ENCODE assay signal across 8 cellular contexts in genomic region chr16:18923935-18924334, GRCh38. TPM values are rescaled to one million over a fixed set of nuclear protein-coding genes. Genes with fewer than 3 reads are reported as not detected.
A peak's percentile ranks its signal among the peaks of the same experiment; 100 is the strongest.
DNase-seq lines count a peak whose midpoint lies in the region; ATAC-seq and TF ChIP-seq lines count a peak whose summit lies in the region.
"Not testable (repeated sequence)": the region's sequence is repeated elsewhere in the genome, so short reads cannot be mapped to it uniquely, and the experiment has no call there.

No MANE protein-coding gene starts in this region.

- H3K36me3 Mint-ChIP-seq in activated CD4-positive, alpha-beta memory T cell treated with anti-CD3 and anti-CD28 coated beads for 36 hours: peaks cover 11% of the 10 kb centered on the region
- not testable (repeated sequence) for H3K36me3 Mint-ChIP-seq in naive thymus-derived CD4-positive, alpha-beta T cell

- RAD21 ChIA-PET in HCT116 (lab: Charles Lee; ENCODE audit: low non-redundant PET in 1 of 2, low total read pairs in 2 of 2, uncharacterized antibody in 2 of 2, unreplicated experiment in 2 of 2): not testable (repeated sequence)

- not testable (repeated sequence) for H3K9me3 ChIP-seq in BLaER1; HCT116 (ENCODE audit: control insufficient read depth in 1 of 2, insufficient read depth in 1 of 2, low read depth in 1 of 2, low read length in 2 of 2); OCI-LY1 (ENCODE audit: low read length); adipocyte (ENCODE audit: control insufficient read depth, low read length); naive thymus-derived CD4-positive, alpha-beta T cell (ENCODE audit: control insufficient read depth in 2 of 3, low read length in 3 of 3); smooth muscle cell (replicated peaks; ENCODE audit: low read depth)

- TF ChIP-seq CTCF in HCT116 (IDR thresholded peaks at IDR 0.05 in 2 of 3, conservative IDR thresholded peaks at IDR 0.05 in 1 of 3; ENCODE audit: borderline replicate concordance in 1 of 3, insufficient read depth in 1 of 3, low read depth in 2 of 3, low read length in 2 of 3); OCI-LY1 (IDR thresholded peaks at IDR 0.05; ENCODE audit: low read length); fibroblast of the aortic adventitia (IDR thresholded peaks at IDR 0.05; ENCODE audit: insufficient read depth, low read length); smooth muscle cell (IDR thresholded peaks at IDR 0.05; ENCODE audit: borderline replicate concordance, insufficient read depth, poor library complexity, severe bottlenecking): not testable (repeated sequence)

- CTCF ChIA-PET in HCT116 (lab: Charles Lee); activated CD4-positive, alpha-beta memory T cell treated with anti-CD3 and anti-CD28 coated beads for 36 hours (lab: Charles Lee); naive thymus-derived CD4-positive, alpha-beta T cell (lab: Charles Lee): not testable (repeated sequence)

- 44% methylated on average over 5 of the region's 5 CpGs for WGBS in smooth muscle cell (ENCODE audit: low lambda C conversion rate)

- TF ChIP-seq POLR2A in HCT116 (IDR thresholded peaks at IDR 0.05; ENCODE audit: borderline replicate concordance, extremely low read depth, insufficient read depth, insufficient read length): not testable (repeated sequence)

- not testable (repeated sequence) for DNase-seq in HCT116 (ENCODE audit: low read depth, low spot score); adipocyte (ENCODE audit: low read depth); fibroblast of the aortic adventitia (ENCODE audit: low read depth); smooth muscle cell (lab: John Stamatoyannopoulos, UW; ENCODE audit: unreplicated experiment)
- DNase-seq in activated CD4-positive, alpha-beta memory T cell treated with anti-CD3 and anti-CD28 coated beads for 36 hours: peak; percentile 36
- DNase-seq in naive thymus-derived CD4-positive, alpha-beta T cell: peak in 2 of 9 donors; percentile 4 to 11

- intact Hi-C loops in HCT116 (cut with micrococcal nuclease); activated CD4-positive, alpha-beta memory T cell treated with anti-CD3 and anti-CD28 coated beads for 36 hours (cut with micrococcal nuclease); naive thymus-derived CD4-positive, alpha-beta T cell (cut with micrococcal nuclease): not testable (repeated sequence)

- not testable (repeated sequence) for H3K27ac ChIP-seq in BLaER1; HCT116 (ENCODE audit: low read depth, low read length); naive thymus-derived CD4-positive, alpha-beta T cell (ENCODE audit: low read depth, low read length); smooth muscle cell (ENCODE audit: low read depth)
- peak overlapping the region; percentile 88 for H3K27ac ChIP-seq in OCI-LY1 (ENCODE audit: low read depth, low read length, poor library complexity, severe bottlenecking)

- H3K27me3 Mint-ChIP-seq in activated CD4-positive, alpha-beta memory T cell treated with anti-CD3 and anti-CD28 coated beads for 36 hours; naive thymus-derived CD4-positive, alpha-beta T cell: not testable (repeated sequence)

- POLR2A ChIA-PET in HCT116 (lab: Charles Lee); activated CD4-positive, alpha-beta memory T cell treated with anti-CD3 and anti-CD28 coated beads for 36 hours (lab: Charles Lee); naive thymus-derived CD4-positive, alpha-beta T cell (lab: Charles Lee): not testable (repeated sequence)

- 0 out of 2 replicates have a peak overlapping the region, but pooled peaks have one; percentile 22 for H3K4me3 ChIP-seq in BLaER1
- not testable (repeated sequence) for H3K4me3 ChIP-seq in HCT116 (replicated peaks in 1 of 2; ENCODE audit: low read depth in 1 of 2, low read length in 2 of 2); naive thymus-derived CD4-positive, alpha-beta T cell (ENCODE audit: low read length)
- H3K4me3 ChIP-seq in OCI-LY1 (ENCODE audit: low read depth, low read length, poor library complexity, severe bottlenecking): peak overlapping the region; percentile 92
- peak overlapping the region; percentile 90 for H3K4me3 ChIP-seq in adipocyte (ENCODE audit: low read length)
- H3K4me3 ChIP-seq in fibroblast of the aortic adventitia (ENCODE audit: low read depth, low read length): peak overlapping the region; percentile 15
- H3K4me3 ChIP-seq in smooth muscle cell: peak overlapping the region; percentile 98

- ATAC-seq in HCT116; naive thymus-derived CD4-positive, alpha-beta T cell: not testable (repeated sequence)

- not testable (repeated sequence) for TF ChIP-seq RAD21 in HCT116 (IDR thresholded peaks at IDR 0.05; ENCODE audit: low read depth)

- H3F3A ChIP-seq in OCI-LY1 (ENCODE audit: insufficient read depth, low read length); smooth muscle cell (ENCODE audit: low read depth): not testable (repeated sequence)

- BruUV-seq in HCT116 (replicated peaks; lab: Mats Ljungman, UMichigan): not testable (repeated sequence)

- H3K9me3 Mint-ChIP-seq in activated CD4-positive, alpha-beta memory T cell treated with anti-CD3 and anti-CD28 coated beads for 36 hours; naive thymus-derived CD4-positive, alpha-beta T cell: not testable (repeated sequence)

- peaks cover 33% of the 10 kb centered on the region for H3K4me1 ChIP-seq in BLaER1
- peaks cover 5 to 20% of the 10 kb centered on the region in 2 experiments for H3K4me1 ChIP-seq in HCT116 (ENCODE audit: control insufficient read depth in 1 of 2, insufficient read depth in 2 of 2, low read length in 2 of 2)
- H3K4me1 ChIP-seq in OCI-LY1 (ENCODE audit: insufficient read depth, low read length, severe bottlenecking): peaks cover 45% of the 10 kb centered on the region
- H3K4me1 ChIP-seq in adipocyte (ENCODE audit: control insufficient read depth, insufficient read depth, low read length): peaks cover 13% of the 10 kb centered on the region
- H3K4me1 ChIP-seq in naive thymus-derived CD4-positive, alpha-beta T cell (ENCODE audit: control insufficient read depth in 2 of 2, insufficient read depth in 2 of 2, low read length in 2 of 2): peaks cover 4 to 18% of the 10 kb centered on the region in 2 donors
- H3K4me1 ChIP-seq in smooth muscle cell (ENCODE audit: low read depth): peaks cover 15% of the 10 kb centered on the region

- peaks cover 38% of the 10 kb centered on the region for H3K4me1 Mint-ChIP-seq in activated CD4-positive, alpha-beta memory T cell treated with anti-CD3 and anti-CD28 coated beads for 36 hours (ENCODE audit: low read depth)
- H3K4me1 Mint-ChIP-seq in naive thymus-derived CD4-positive, alpha-beta T cell: peaks cover 29 to 60% (median 39%) of the 10 kb centered on the region in 7 donors

- not testable (repeated sequence) for H2AFZ ChIP-seq in HCT116 (ENCODE audit: low read depth, low read length, poor library complexity, severe bottlenecking); OCI-LY1 (ENCODE audit: low read length); smooth muscle cell (ENCODE audit: low read depth)

- peak overlapping the region; percentile 85 for H3K27ac Mint-ChIP-seq in activated CD4-positive, alpha-beta memory T cell treated with anti-CD3 and anti-CD28 coated beads for 36 hours
- peak overlapping the region; percentile 25 to 94 (median 59) for H3K27ac Mint-ChIP-seq in naive thymus-derived CD4-positive, alpha-beta T cell

- H3K27me3 ChIP-seq in BLaER1; HCT116 (ENCODE audit: insufficient read depth, low read length); OCI-LY1 (ENCODE audit: insufficient read depth, low read length); adipocyte (replicated peaks; ENCODE audit: control insufficient read depth, insufficient read depth, low read length); naive thymus-derived CD4-positive, alpha-beta T cell (ENCODE audit: control insufficient read depth in 2 of 2, insufficient read depth in 2 of 2, low read length in 2 of 2); smooth muscle cell (ENCODE audit: low read depth): not testable (repeated sequence)

- H3K4me3 Mint-ChIP-seq in activated CD4-positive, alpha-beta memory T cell treated with anti-CD3 and anti-CD28 coated beads for 36 hours: peak overlapping the region; percentile 93
- H3K4me3 Mint-ChIP-seq in naive thymus-derived CD4-positive, alpha-beta T cell: peak overlapping the region; percentile 38 to 99 (median 92)

- not testable (repeated sequence) for H3K9ac ChIP-seq in BLaER1; HCT116 (ENCODE audit: low read length); adipocyte (ENCODE audit: low read length); smooth muscle cell (ENCODE audit: low read depth)
- H3K9ac ChIP-seq in OCI-LY1 (ENCODE audit: low read length): peak overlapping the region; percentile 71

- H3K9me2 ChIP-seq in HCT116 (ENCODE audit: insufficient read depth); OCI-LY1 (ENCODE audit: low read depth, low read length): not testable (repeated sequence)

- H4K20me1 ChIP-seq in BLaER1 (peaks cover 70% of the 10 kb centered on the region), smooth muscle cell (ENCODE audit: low read depth) (peaks cover 66% of the 10 kb centered on the region)
- H4K20me1 ChIP-seq in HCT116 (ENCODE audit: insufficient read depth); OCI-LY1 (ENCODE audit: insufficient read depth, low read length): not testable (repeated sequence)

- H3K79me2 ChIP-seq in HCT116 (ENCODE audit: insufficient read depth, low read length): peaks cover 66% of the 10 kb centered on the region
- H3K79me2 ChIP-seq in OCI-LY1 (ENCODE audit: insufficient read depth, low read length): peaks cover 65% of the 10 kb centered on the region
- H3K79me2 ChIP-seq in smooth muscle cell (ENCODE audit: low read depth): peaks cover 69% of the 10 kb centered on the region

- H3K4me2 ChIP-seq in BLaER1 (peak overlapping the region; percentile 86), HCT116 (ENCODE audit: low read length) (peak overlapping the region; percentile 84; the same call in 1 of the 2 replicates), OCI-LY1 (ENCODE audit: low read length) (peak overlapping the region; percentile 69), smooth muscle cell (peak overlapping the region; percentile 96)

- H3K36me3 ChIP-seq in BLaER1; HCT116 (ENCODE audit: control insufficient read depth in 1 of 2, insufficient read depth in 2 of 2, low read length in 2 of 2); OCI-LY1 (ENCODE audit: insufficient read depth, low read length); adipocyte (ENCODE audit: control insufficient read depth, insufficient read depth, low read length, severe bottlenecking); naive thymus-derived CD4-positive, alpha-beta T cell (ENCODE audit: control insufficient read depth in 2 of 3, insufficient read depth in 3 of 3, low read length in 3 of 3); smooth muscle cell (ENCODE audit: low read depth): not testable (repeated sequence)

RNA-seq across cellular contexts. Expression of gene SMG1, which starts 2.3 kb away (rescaled TPM):
- 72.7 TPM for total RNA-seq in HCT116 (2021; ENCODE audit: unreplicated experiment)
- polyA plus RNA-seq in HCT116 (2012): 18.5 and 18.8 TPM in 2 replicates
- 10 to 100 TPM; 85.1 to 91.8 TPM for total RNA-seq in activated CD4-positive, alpha-beta memory T cell treated with anti-CD3 and anti-CD28 coated beads for 36 hours
- total RNA-seq in fibroblast of the aortic adventitia (ENCODE audit: low replicate concordance): 50.0 and 77.7 TPM in 2 replicates
- total RNA-seq in naive thymus-derived CD4-positive, alpha-beta T cell: 100 to 1,000 TPM; 154 to 181 (median 164) TPM
- 10 to 100 TPM; 16.0 to 16.7 TPM for polyA plus RNA-seq in naive thymus-derived CD4-positive, alpha-beta T cell
- 43.2 and 45.4 TPM in 2 replicates for total RNA-seq in smooth muscle cell
- polyA plus RNA-seq in smooth muscle cell: 4.9 and 15.8 TPM in 2 replicates

RNA-seq across cellular contexts. Expression of gene TMC7, which starts 59.8 kb away (rescaled TPM):
- 5.2 TPM for total RNA-seq in HCT116 (2021; ENCODE audit: unreplicated experiment)
- 3.5 and 3.9 TPM in 2 replicates for polyA plus RNA-seq in HCT116 (2012)
- not detected for total RNA-seq in activated CD4-positive, alpha-beta memory T cell treated with anti-CD3 and anti-CD28 coated beads for 36 hours
- 0.41 and 1.5 TPM in 2 replicates for total RNA-seq in fibroblast of the aortic adventitia (ENCODE audit: low replicate concordance)
- total RNA-seq in naive thymus-derived CD4-positive, alpha-beta T cell: under 1 TPM in 1 of 5 experiments, not detected in 4; 0.07 TPM
- not detected for polyA plus RNA-seq in naive thymus-derived CD4-positive, alpha-beta T cell
- 1.4 and 1.7 TPM in 2 replicates for total RNA-seq in smooth muscle cell
- 0.54 and 1.0 TPM in 2 replicates for polyA plus RNA-seq in smooth muscle cell
